Comparison of ENCODE assay signal across 20 cellular contexts in genomic region chr13:51532736-51533197, GRCh38. TPM values are rescaled to one million over a fixed set of nuclear protein-coding genes. Genes with fewer than 3 reads are reported as not detected.
A peak's percentile ranks its signal among the peaks of the same experiment; 100 is the strongest.
DNase-seq lines count a peak whose midpoint lies in the region; ATAC-seq, FAIRE-seq and TF ChIP-seq lines count a peak whose summit lies in the region.
"Had no signal": no experiment of that assay in that cellular context is flagged by ENCODE, and none has a peak within 500 bp of the region (broad histone marks: within the 10 kb centered on the region; RNA-seq: fewer than 3 reads in every experiment).

No MANE protein-coding gene starts in this region.

- peak overlapping the region; percentile 28 for H3K4me3 Mint-ChIP-seq in activated T-helper 1 cell treated with anti-CD3 and anti-CD28 coated beads, Interleukin-12 subunit alpha, Interleukin-12 subunit beta, Interleukin-2, Interleukin-4 antibody, amounts not matched to agents 30 ng/mL and 10 ng/mL and 1 ng/mL, durations not matched to agents 14 hours and 24 hours and 36 hours
- peak overlapping the region; percentile 65 for H3K4me3 Mint-ChIP-seq in natural killer cell
- H3K4me3 Mint-ChIP-seq: brain; CD8-positive, alpha-beta T cell had no signal

- H3K4me1 ChIP-seq in HEK293 (ENCODE audit: control insufficient read depth, insufficient read depth, low read length), result no peaks in the 10 kb centered on the region
- H3K4me1 ChIP-seq: right atrium auricular region, transverse colon had no signal

- ATAC-seq in natural killer cell, result peak; percentile 24 to 52 (median 39)
- ATAC-seq: CD8-positive, alpha-beta T cell had no signal

- TF ChIP-seq CTCF in HEK293 (tag by site-specific recombination; IDR thresholded peaks at IDR 0.05) (no peak), natural killer cell (IDR thresholded peaks at IDR 0.05) (no peak), dorsolateral prefrontal cortex (IDR thresholded peaks at IDR 0.05 in 54 of 56, conservative IDR thresholded peaks at IDR 0.05 in 2 of 56; ENCODE audit: low read depth in 1 of 56, partially characterized antibody in 56 of 56) (no peak)

- no peak overlapping the region for H3K27ac ChIP-seq in HEK293 (ENCODE audit: extremely low read depth, low read depth, low read length)
- peak overlapping the region in 1 of 59 donors; percentile 82 for H3K27ac ChIP-seq in dorsolateral prefrontal cortex
- H3K27ac ChIP-seq: right atrium auricular region, transverse colon had no signal

- CTCF ChIA-PET in HEK293 (lab: Yijun Ruan, JAX), result no interaction called here

- H3K36me3 Mint-ChIP-seq in activated T-helper 1 cell treated with anti-CD3 and anti-CD28 coated beads, Interleukin-12 subunit alpha, Interleukin-12 subunit beta, Interleukin-2, Interleukin-4 antibody, amounts not matched to agents 30 ng/mL and 10 ng/mL and 1 ng/mL, durations not matched to agents 14 hours and 24 hours and 36 hours (ENCODE audit: low read depth), result peaks cover 6% of the 10 kb centered on the region
- H3K36me3 Mint-ChIP-seq in natural killer cell, result no peaks in the 10 kb centered on the region
- H3K36me3 Mint-ChIP-seq: brain; CD8-positive, alpha-beta T cell; naive B cell had no signal

- FAIRE-seq in GM19239 (lab: Jason Lieb, UNC), result no peak
- FAIRE-seq: A204.1, GM12892 had no signal

- H3K27me3 Mint-ChIP-seq in activated T-helper 1 cell treated with anti-CD3 and anti-CD28 coated beads, Interleukin-12 subunit alpha, Interleukin-12 subunit beta, Interleukin-2, Interleukin-4 antibody, amounts not matched to agents 30 ng/mL and 10 ng/mL and 1 ng/mL, durations not matched to agents 14 hours and 24 hours and 36 hours (ENCODE audit: insufficient read depth), result no peaks in the 10 kb centered on the region
- no peaks in the 10 kb centered on the region for H3K27me3 Mint-ChIP-seq in natural killer cell (ENCODE audit: low read depth in 2 of 2)
- H3K27me3 Mint-ChIP-seq: naive B cell had no signal

- no peaks in the 10 kb centered on the region for H3K36me3 ChIP-seq in HEK293 (ENCODE audit: control insufficient read depth in 2 of 2, insufficient read depth in 1 of 2, low read length in 2 of 2)
- H3K36me3 ChIP-seq: right atrium auricular region, transverse colon had no signal

- H3K9me3 Mint-ChIP-seq in activated T-helper 1 cell treated with anti-CD3 and anti-CD28 coated beads, Interleukin-12 subunit alpha, Interleukin-12 subunit beta, Interleukin-2, Interleukin-4 antibody, amounts not matched to agents 30 ng/mL and 10 ng/mL and 1 ng/mL, durations not matched to agents 14 hours and 24 hours and 36 hours, result peaks cover 2% of the 10 kb centered on the region
- H3K9me3 Mint-ChIP-seq in natural killer cell, result no peaks in the 10 kb centered on the region
- H3K9me3 Mint-ChIP-seq: CD8-positive, alpha-beta T cell had no signal

- peak overlapping the region; percentile 65 for H3K27ac Mint-ChIP-seq in activated T-helper 1 cell treated with anti-CD3 and anti-CD28 coated beads, Interleukin-12 subunit alpha, Interleukin-12 subunit beta, Interleukin-2, Interleukin-4 antibody, amounts not matched to agents 30 ng/mL and 10 ng/mL and 1 ng/mL, durations not matched to agents 14 hours and 24 hours and 36 hours
- peak overlapping the region; percentile 83 to 87 for H3K27ac Mint-ChIP-seq in natural killer cell
- H3K27ac Mint-ChIP-seq: CD8-positive, alpha-beta T cell had no signal

- no peaks in the 10 kb centered on the region for H3K27me3 ChIP-seq in dorsolateral prefrontal cortex
- H3K27me3 ChIP-seq: right atrium auricular region, transverse colon had no signal

- POLR2A ChIA-PET in HEK293 (lab: Yijun Ruan, JAX), result no interaction called here

- peaks cover 37% of the 10 kb centered on the region for H3K4me1 Mint-ChIP-seq in activated T-helper 1 cell treated with anti-CD3 and anti-CD28 coated beads, Interleukin-12 subunit alpha, Interleukin-12 subunit beta, Interleukin-2, Interleukin-4 antibody, amounts not matched to agents 30 ng/mL and 10 ng/mL and 1 ng/mL, durations not matched to agents 14 hours and 24 hours and 36 hours (ENCODE audit: low read depth)
- H3K4me1 Mint-ChIP-seq in natural killer cell, result peaks cover 55 to 65% of the 10 kb centered on the region in 2 donors

- intact Hi-C loops in activated T-helper 1 cell treated with anti-CD3 and anti-CD28 coated beads, Interleukin-12 subunit alpha, Interleukin-12 subunit beta, Interleukin-2, Interleukin-4 antibody, amounts not matched to agents 30 ng/mL and 10 ng/mL and 1 ng/mL, durations not matched to agents 14 hours and 24 hours and 36 hours (cut with micrococcal nuclease), result loop anchor here (5.0 kb wide), 3 partner anchors 50 to 270 kb away; partner anchors contain the start of genes DHRS12, INTS6 and WDFY2
- intact Hi-C loops in natural killer cell (cut with micrococcal nuclease), result loop anchor here (5.0 kb wide), 1 partner anchor 80 kb away; the partner anchor contains the start of gene INTS6
- intact Hi-C loops in dorsolateral prefrontal cortex (cut with DNase I), result loop anchor here in 1 of 2 donors (10.0 kb wide), 1 partner anchor 78 kb away; the partner anchor contains the start of gene INTS6

- DNase-seq in SIG-M5 treated with dmso at 0.1 percent for 504 hours (lab: John Stamatoyannopoulos, UW; ENCODE audit: unreplicated experiment), result peak; percentile 14
- no peak for DNase-seq in SIG-M5 (lab: John Stamatoyannopoulos, UW)
- no peak for DNase-seq in activated T-helper 1 cell treated with anti-CD3 and anti-CD28 coated beads, Interleukin-12 subunit alpha, Interleukin-12 subunit beta, Interleukin-2, Interleukin-4 antibody, amounts not matched to agents 30 ng/mL and 10 ng/mL and 1 ng/mL, durations not matched to agents 14 hours and 24 hours and 36 hours (ENCODE audit: low spot score)
- no peak for DNase-seq in natural killer cell
- DNase-seq in dorsolateral prefrontal cortex, result no peak
- DNase-seq in KG1 (lab: John Stamatoyannopoulos, UW), result no peak
- no peak for DNase-seq in GM19239 (ENCODE audit: insufficient read length, low spot score)
- DNase-seq: activated gamma-delta T cell treated with Interleukin-2 at 50 U/mL for 16 hours; CD8-positive, alpha-beta T cell; hippocampal formation; naive B cell; NCI-H1417 treated with DMSO at 0.1 percent for 48 hours; NCI-H510A; stimulated activated CD4-positive, alpha-beta T cell treated with anti-CD3 and anti-CD28 coated beads, Interleukin-1b, Interleukin-23, amount 100 ng/mL, for 48 hours; transverse colon had no signal

- no peaks in the 10 kb centered on the region for H3K9me3 ChIP-seq in HEK293 (ENCODE audit: control insufficient read depth, insufficient read depth, low read depth, low read length)
- H3K9me3 ChIP-seq: right atrium auricular region, transverse colon had no signal

- H3K4me3 ChIP-seq in HEK293 (ENCODE audit: low read depth, low read length), result no peak overlapping the region
- no peak overlapping the region for H3K4me3 ChIP-seq in dorsolateral prefrontal cortex
- H3K4me3 ChIP-seq: right atrium auricular region, transverse colon had no signal

TF ChIP-seq in HEK293, 187 proteins besides CTCF, POLR2A, EP300 and RAD21:
- TF ChIP-seq PRDM1 (tag by site-specific recombination; IDR thresholded peaks at IDR 0.05), result no peak
- TF ChIP-seq ZNF18 (tag by site-specific recombination; IDR thresholded peaks at IDR 0.05), result no peak
- TF ChIP-seq MYNN (tag by site-specific recombination; IDR thresholded peaks at IDR 0.05; ENCODE audit: borderline replicate concordance), result no peak
- peak; percentile 68; the same call in 1 of the 2 replicates for TF ChIP-seq ZNF558 (tag by site-specific recombination; IDR thresholded peaks at IDR 0.05)
- no peak for TF ChIP-seq KLF17 (tag by site-specific recombination; IDR thresholded peaks at IDR 0.05)
- TF ChIP-seq ZNF645 (tag by site-specific recombination; IDR thresholded peaks at IDR 0.05), result no peak
- TF ChIP-seq ZNF121 (tag by site-specific recombination; IDR thresholded peaks at IDR 0.05), result no peak
- no peak for TF ChIP-seq ZNF560 (tag by site-specific recombination; IDR thresholded peaks at IDR 0.05; ENCODE audit: borderline replicate concordance)
- TF ChIP-seq ZNF335 (tag by site-specific recombination; conservative IDR thresholded peaks at IDR 0.05), result no peak

RNA-seq across cellular contexts. Expression of gene WDFY2, which starts 51.5 kb away (rescaled TPM):
- 7.5 and 11.4 TPM in 2 replicates for total RNA-seq in activated T-helper 1 cell treated with anti-CD3 and anti-CD28 coated beads, Interleukin-12 subunit alpha, Interleukin-12 subunit beta, Interleukin-2, Interleukin-4 antibody, amounts not matched to agents 30 ng/mL and 10 ng/mL and 1 ng/mL, durations not matched to agents 14 hours and 24 hours and 36 hours
- 10 to 100 TPM; 29.5 to 32.1 (median 31.3) TPM for total RNA-seq in natural killer cell
- total RNA-seq in dorsolateral prefrontal cortex, result 10 to 100 TPM; 10.9 to 39.0 (median 19.4) TPM
